In the genomic region with DNA sequence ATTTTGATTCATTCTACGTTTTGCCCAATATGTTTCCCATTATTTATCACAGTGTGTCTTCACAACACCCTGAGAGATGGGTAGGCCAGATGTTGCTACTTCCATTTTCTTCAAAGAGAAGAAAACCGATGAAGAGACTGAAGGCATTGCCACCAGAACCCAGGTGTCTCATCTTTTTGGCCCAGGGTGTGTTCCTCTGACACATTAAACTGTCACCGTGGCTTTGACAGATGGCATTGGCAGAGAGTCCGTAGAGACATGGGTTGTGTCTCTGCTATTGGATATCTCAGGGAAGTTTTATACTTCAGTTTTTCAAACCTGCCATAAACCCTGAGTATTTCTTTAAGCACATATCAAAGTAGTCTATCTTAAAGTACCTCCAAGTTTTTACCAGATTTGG, we compare ENCODE assay signal across 15 cellular contexts. TPM values are rescaled to one million over a fixed set of nuclear protein-coding genes. Genes with fewer than 3 reads are reported as not detected.
A peak's percentile ranks its signal among the peaks of the same experiment; 100 is the strongest.
DNase-seq lines count a peak whose midpoint lies in the region; ATAC-seq and TF ChIP-seq lines count a peak whose summit lies in the region.
"Had no signal": no experiment of that assay in that cellular context is flagged by ENCODE, and none has a peak within 500 bp of the region (broad histone marks: within the 10 kb centered on the region; RNA-seq: fewer than 3 reads in every experiment).

No MANE protein-coding gene starts in this region.

- H3K4me3 ChIP-seq in ascending aorta (no peak overlapping the region), psoas muscle (no peak overlapping the region)
- H3K4me3 ChIP-seq: BLaER1 had no signal

- H3K4me1 ChIP-seq in ascending aorta (peaks cover 0 to 11% of the 10 kb centered on the region in 2 donors), psoas muscle (peaks cover 34% of the 10 kb centered on the region)

- peak; percentile 15 for DNase-seq in NCI-H82 (lab: John Stamatoyannopoulos, UW)
- no peak for DNase-seq in NCI-H82 treated with DMSO at 0.1 percent for 48 hours (lab: John Stamatoyannopoulos, UW; ENCODE audit: unreplicated experiment)
- DNase-seq in ascending aorta (ENCODE audit: low spot score in 2 of 2) = no peak
- no peak for DNase-seq in psoas muscle
- DNase-seq in OCI-M2 (lab: John Stamatoyannopoulos, UW; ENCODE audit: unreplicated experiment) = no peak
- DNase-seq in NCI-H1930 (lab: John Stamatoyannopoulos, UW) = no peak
- DNase-seq in OCI-M1 (lab: John Stamatoyannopoulos, UW) = no peak
- DNase-seq: 8988T; CD4-positive, alpha-beta memory T cell; DMS153; DMS79; GF-D8; H9 had no signal

- H3K9me3 ChIP-seq in ascending aorta = no peaks in the 10 kb centered on the region
- no peaks in the 10 kb centered on the region for H3K9me3 ChIP-seq in psoas muscle
- H3K9me3 ChIP-seq: BLaER1 had no signal

- intact Hi-C loops in ascending aorta (cut with DNase I) = no loop called here
- intact Hi-C loops in psoas muscle (cut with DNase I) = no loop called here

- H3K36me3 ChIP-seq in ascending aorta = no peaks in the 10 kb centered on the region
- no peaks in the 10 kb centered on the region for H3K36me3 ChIP-seq in psoas muscle (ENCODE audit: insufficient read depth in 1 of 2, low read depth in 1 of 2)
- H3K36me3 ChIP-seq: BLaER1 had no signal

- TF ChIP-seq CTCF in ascending aorta (IDR thresholded peaks at IDR 0.05) = no peak
- TF ChIP-seq CTCF in psoas muscle (IDR thresholded peaks at IDR 0.05) = no peak

- WGBS in psoas muscle, 3 donors = 42 to 53% (median 44%) methylated on average over 4 of the region's 4 CpGs

- H3K27me3 ChIP-seq in ascending aorta = no peaks in the 10 kb centered on the region
- H3K27me3 ChIP-seq in psoas muscle (ENCODE audit: insufficient read depth in 3 of 3, low read length in 2 of 3) = no peaks in the 10 kb centered on the region
- H3K27me3 ChIP-seq: BLaER1 had no signal

- ATAC-seq in psoas muscle = peak; percentile 41 to 81 (median 64)

- H3K27ac ChIP-seq in ascending aorta = peak overlapping the region; percentile 52 to 79
- peak overlapping the region; percentile 54 for H3K27ac ChIP-seq in psoas muscle
- H3K27ac ChIP-seq: BLaER1, HL-60 had no signal

RNA-seq across cellular contexts. Expression of a gene that starts 11.3 kb away (rescaled TPM):
- total RNA-seq in ascending aorta = 117 TPM
- total RNA-seq in psoas muscle = 100 to 1,000 TPM; 187 to 254 (median 211) TPM
- 100 to 1,000 TPM in 1 of 3 donors, 10 to 100 TPM in 2; 48.3 to 108 (median 76.1) TPM for polyA plus RNA-seq in psoas muscle
